ENCODE assay signal across 24 cellular contexts in genomic region chr17:81608082-81608481, GRCh38. TPM values are rescaled to one million over a fixed set of nuclear protein-coding genes. Genes with fewer than 3 reads are reported as not detected.
DNase-seq lines count a peak whose midpoint lies in the region; ATAC-seq and TF ChIP-seq lines count a peak whose summit lies in the region.
"Had no signal": no experiment of that assay in that cellular context is flagged by ENCODE, and none has a peak within 500 bp of the region (broad histone marks: within the 10 kb centered on the region; RNA-seq: fewer than 3 reads in every experiment).

No MANE protein-coding gene starts in this region.

- peaks cover 12% of the 10 kb centered on the region for H3K4me1 Mint-ChIP-seq in activated T-helper 17 cell treated with anti-CD3 and anti-CD28 coated beads, Interleukin-2, amount 50 U/mL, for 72 hours
- H3K4me1 Mint-ChIP-seq in stimulated activated naive CD8-positive, alpha-beta T cell treated with anti-CD3 and anti-CD28 coated beads, Interleukin-15, Interleukin-2, amounts not matched to agents 100 ng/mL and 50 ng/mL, for 24 hours (ENCODE audit: low read depth), result peaks cover 12% of the 10 kb centered on the region
- no peaks in the 10 kb centered on the region for H3K4me1 Mint-ChIP-seq in endothelial cell (ENCODE audit: unreplicated experiment)

- H3K36me3 Mint-ChIP-seq in activated T-helper 17 cell treated with anti-CD3 and anti-CD28 coated beads, Interleukin-2, amount 50 U/mL, for 72 hours (ENCODE audit: low read depth), result peaks cover 96% of the 10 kb centered on the region
- peaks cover 63% of the 10 kb centered on the region for H3K36me3 Mint-ChIP-seq in stimulated activated naive CD8-positive, alpha-beta T cell treated with anti-CD3 and anti-CD28 coated beads, Interleukin-15, Interleukin-2, amounts not matched to agents 100 ng/mL and 50 ng/mL, for 24 hours (ENCODE audit: low read depth)
- H3K36me3 Mint-ChIP-seq in endothelial cell (ENCODE audit: low read depth, unreplicated experiment), result peaks cover 49% of the 10 kb centered on the region

- DNase-seq in activated T-cell treated with anti-CD3 and anti-CD28 coated beads for 48 hours (ENCODE audit: low read depth) (peak; percentile 22), activated T-cell treated with anti-CD3 and anti-CD28 coated beads for 4 hours (no peak), myocyte (ENCODE audit: low read depth) (peak; percentile 76), ureter (ENCODE audit: low spot score) (no peak), endothelial cell (ENCODE audit: low spot score) (no peak)
- DNase-seq: aorta; CD4-positive, CD25-positive, alpha-beta regulatory T cell; colonic mucosa; DMS79; KG1; left ventricle myocardium superior; NCI-H1048; NCI-H2081; NCI-H526; OCI-M1; spleen; stimulated activated naive CD4-positive, alpha-beta T cell; upper lobe of left lung had no signal

- no peaks in the 10 kb centered on the region for H3K9me3 Mint-ChIP-seq in activated T-helper 17 cell treated with anti-CD3 and anti-CD28 coated beads, Interleukin-2, amount 50 U/mL, for 72 hours
- H3K9me3 Mint-ChIP-seq in stimulated activated naive CD8-positive, alpha-beta T cell treated with anti-CD3 and anti-CD28 coated beads, Interleukin-15, Interleukin-2, amounts not matched to agents 100 ng/mL and 50 ng/mL, for 24 hours, result no peaks in the 10 kb centered on the region
- no peaks in the 10 kb centered on the region for H3K9me3 Mint-ChIP-seq in endothelial cell (ENCODE audit: unreplicated experiment)
- H3K9me3 Mint-ChIP-seq: CD4-positive, CD25-positive, alpha-beta regulatory T cell had no signal

- ATAC-seq in activated T-helper 17 cell treated with anti-CD3 and anti-CD28 coated beads, Interleukin-2, amount 50 U/mL, for 72 hours (replicated peaks), result peak; percentile 89
- no peak for ATAC-seq in GM19455 (IDR thresholded peaks at IDR 0.05; ENCODE audit: unreplicated experiment)
- ATAC-seq: gastroesophageal sphincter, left ventricle myocardium superior, pancreas had no signal

- no peak for TF ChIP-seq CTCF in endothelial cell (IDR thresholded peaks at IDR 0.05; ENCODE audit: unreplicated experiment)

- no peaks in the 10 kb centered on the region for H3K27me3 Mint-ChIP-seq in activated T-helper 17 cell treated with anti-CD3 and anti-CD28 coated beads, Interleukin-2, amount 50 U/mL, for 72 hours
- H3K27me3 Mint-ChIP-seq in stimulated activated naive CD8-positive, alpha-beta T cell treated with anti-CD3 and anti-CD28 coated beads, Interleukin-15, Interleukin-2, amounts not matched to agents 100 ng/mL and 50 ng/mL, for 24 hours, result no peaks in the 10 kb centered on the region
- H3K27me3 Mint-ChIP-seq in endothelial cell (ENCODE audit: unreplicated experiment), result no peaks in the 10 kb centered on the region
- H3K27me3 Mint-ChIP-seq: CD4-positive, CD25-positive, alpha-beta regulatory T cell had no signal

- peak overlapping the region; percentile 87 for H3K27ac Mint-ChIP-seq in activated T-helper 17 cell treated with anti-CD3 and anti-CD28 coated beads, Interleukin-2, amount 50 U/mL, for 72 hours
- peak overlapping the region; percentile 55 for H3K27ac Mint-ChIP-seq in stimulated activated naive CD8-positive, alpha-beta T cell treated with anti-CD3 and anti-CD28 coated beads, Interleukin-15, Interleukin-2, amounts not matched to agents 100 ng/mL and 50 ng/mL, for 24 hours
- no peak overlapping the region for H3K27ac Mint-ChIP-seq in endothelial cell (ENCODE audit: unreplicated experiment)

- H3K4me3 Mint-ChIP-seq in activated T-helper 17 cell treated with anti-CD3 and anti-CD28 coated beads, Interleukin-2, amount 50 U/mL, for 72 hours, result peak overlapping the region; percentile 48
- no peak overlapping the region for H3K4me3 Mint-ChIP-seq in stimulated activated naive CD8-positive, alpha-beta T cell treated with anti-CD3 and anti-CD28 coated beads, Interleukin-15, Interleukin-2, amounts not matched to agents 100 ng/mL and 50 ng/mL, for 24 hours
- H3K4me3 Mint-ChIP-seq in endothelial cell (ENCODE audit: unreplicated experiment), result no peak overlapping the region
- H3K4me3 Mint-ChIP-seq: CD4-positive, CD25-positive, alpha-beta regulatory T cell had no signal

RNA-seq across cellular contexts. Expression of gene NPLOC4, which starts 28.8 kb away (rescaled TPM):
- total RNA-seq in activated T-helper 17 cell treated with anti-CD3 and anti-CD28 coated beads, Interleukin-2, amount 50 U/mL, for 72 hours, result 100 to 1,000 TPM; 101 to 103 TPM
- total RNA-seq in myocyte (94.7 and 96.8 TPM in 2 replicates), ureter (106 TPM), endothelial cell (ENCODE audit: unreplicated experiment) (133 TPM)
- polyA plus RNA-seq in myocyte (2012), result 105 TPM

RNA-seq across cellular contexts. Expression of gene TSPAN10, which starts 28.9 kb away (rescaled TPM):
- 1 to 10 TPM in 1 of 2 donors, under 1 TPM in 1; 0.30 to 1.4 TPM for total RNA-seq in activated T-helper 17 cell treated with anti-CD3 and anti-CD28 coated beads, Interleukin-2, amount 50 U/mL, for 72 hours
- 7.3 and 10.6 TPM in 2 replicates for total RNA-seq in myocyte
- polyA plus RNA-seq in myocyte (2012), result 14.4 TPM
- 2.5 TPM for total RNA-seq in ureter
- total RNA-seq in endothelial cell (ENCODE audit: unreplicated experiment), result 2.5 TPM
- total RNA-seq: CD4-positive, CD25-positive, alpha-beta regulatory T cell; left ventricle myocardium superior had no signal

RNA-seq across cellular contexts. Expression of gene PDE6G, which starts 48.3 kb away (rescaled TPM):
- total RNA-seq in activated T-helper 17 cell treated with anti-CD3 and anti-CD28 coated beads, Interleukin-2, amount 50 U/mL, for 72 hours, result 1 to 10 TPM in 1 of 2 donors, under 1 TPM in 1; 0.89 to 1.6 TPM
- total RNA-seq in myocyte (not detected in 2 replicates), ureter (not detected), endothelial cell (ENCODE audit: unreplicated experiment) (1.1 TPM)
- polyA plus RNA-seq in myocyte (2012), result 0.39 TPM
- total RNA-seq: colonic mucosa, left ventricle myocardium superior, SJSA1 had no signal

RNA-seq across cellular contexts. Expression of gene FAAP100, which starts 55.9 kb away (rescaled TPM):
- 10 to 100 TPM; 26.9 to 38.6 TPM for total RNA-seq in activated T-helper 17 cell treated with anti-CD3 and anti-CD28 coated beads, Interleukin-2, amount 50 U/mL, for 72 hours
- total RNA-seq in myocyte (29.3 and 44.2 TPM in 2 replicates), ureter (37.1 TPM), endothelial cell (ENCODE audit: unreplicated experiment) (40.6 TPM)
- 28.0 TPM for polyA plus RNA-seq in myocyte (2012)

RNA-seq across cellular contexts. Expression of gene OXLD1, which starts 58.3 kb away (rescaled TPM):
- total RNA-seq in activated T-helper 17 cell treated with anti-CD3 and anti-CD28 coated beads, Interleukin-2, amount 50 U/mL, for 72 hours, result 10 to 100 TPM; 18.4 to 40.3 TPM
- total RNA-seq in myocyte, result 33.8 and 35.7 TPM in 2 replicates
- polyA plus RNA-seq in myocyte (2012), result 44.1 TPM
- total RNA-seq in ureter, result 31.4 TPM
- total RNA-seq in endothelial cell (ENCODE audit: unreplicated experiment), result 22.4 TPM

Comparison
In these comparisons a context has a peak if more than half of its experiments do, and no peak if none do; other contexts are left out.
1. DNase-seq: peak in activated T-cell treated with anti-CD3 and anti-CD28 coated beads for 48 hours (single experiment) and myocyte (single experiment); none in activated T-cell treated with anti-CD3 and anti-CD28 coated beads for 4 hours (single experiment), ureter (single experiment) and endothelial cell (single experiment).